1 cellular context compared by ENCODE assay signal in the genomic region with DNA sequence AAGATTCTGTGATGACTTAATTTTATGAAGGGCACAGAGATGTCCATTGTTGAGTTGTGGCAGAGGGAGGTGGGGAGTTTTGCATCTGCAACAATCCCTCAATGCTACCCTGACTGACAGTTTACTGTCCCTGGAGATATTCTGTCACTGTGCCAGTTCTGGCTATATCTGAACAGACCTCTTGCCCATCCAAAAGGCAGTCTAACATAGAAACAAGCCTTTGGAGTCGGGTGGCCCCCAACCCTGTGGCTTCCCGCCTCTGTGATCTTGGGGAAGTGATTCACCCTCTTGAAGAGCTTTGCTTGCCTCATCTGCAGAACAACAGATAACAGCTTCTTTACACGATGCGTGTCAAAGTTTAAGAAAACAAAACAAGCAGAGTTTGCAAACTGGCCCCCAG.
TF ChIP-seq lines count a peak whose summit lies in the region.

No MANE protein-coding gene starts in this region.

TF ChIP-seq in HepG2, 621 proteins besides CTCF, POLR2A, EP300 and RAD21 (continued from another document and continues in another):
- TF ChIP-seq MLXIP (CRISPR knock-in tag; IDR thresholded peaks at IDR 0.05; ENCODE audit: borderline replicate concordance), result no peak
- TF ChIP-seq SMAD3 (CRISPR knock-in tag; IDR thresholded peaks at IDR 0.05), result no peak
- no peak for TF ChIP-seq ZNF766 (CRISPR knock-in tag; IDR thresholded peaks at IDR 0.05; ENCODE audit: borderline replicate concordance)
- TF ChIP-seq ARNTL (CRISPR knock-in tag; IDR thresholded peaks at IDR 0.05), result no peak
- TF ChIP-seq ZFP36 (IDR thresholded peaks at IDR 0.05; ENCODE audit: borderline replicate concordance, low read depth, low read length, partially characterized antibody), result no peak
- TF ChIP-seq ZNF292 (CRISPR knock-in tag; IDR thresholded peaks at IDR 0.05; ENCODE audit: borderline replicate concordance, low read depth), result no peak
- TF ChIP-seq IKZF4 (CRISPR knock-in tag; IDR thresholded peaks at IDR 0.05; ENCODE audit: borderline replicate concordance, low read depth, not compliant biosample characterization), result no peak
- TF ChIP-seq, protein P1, sequence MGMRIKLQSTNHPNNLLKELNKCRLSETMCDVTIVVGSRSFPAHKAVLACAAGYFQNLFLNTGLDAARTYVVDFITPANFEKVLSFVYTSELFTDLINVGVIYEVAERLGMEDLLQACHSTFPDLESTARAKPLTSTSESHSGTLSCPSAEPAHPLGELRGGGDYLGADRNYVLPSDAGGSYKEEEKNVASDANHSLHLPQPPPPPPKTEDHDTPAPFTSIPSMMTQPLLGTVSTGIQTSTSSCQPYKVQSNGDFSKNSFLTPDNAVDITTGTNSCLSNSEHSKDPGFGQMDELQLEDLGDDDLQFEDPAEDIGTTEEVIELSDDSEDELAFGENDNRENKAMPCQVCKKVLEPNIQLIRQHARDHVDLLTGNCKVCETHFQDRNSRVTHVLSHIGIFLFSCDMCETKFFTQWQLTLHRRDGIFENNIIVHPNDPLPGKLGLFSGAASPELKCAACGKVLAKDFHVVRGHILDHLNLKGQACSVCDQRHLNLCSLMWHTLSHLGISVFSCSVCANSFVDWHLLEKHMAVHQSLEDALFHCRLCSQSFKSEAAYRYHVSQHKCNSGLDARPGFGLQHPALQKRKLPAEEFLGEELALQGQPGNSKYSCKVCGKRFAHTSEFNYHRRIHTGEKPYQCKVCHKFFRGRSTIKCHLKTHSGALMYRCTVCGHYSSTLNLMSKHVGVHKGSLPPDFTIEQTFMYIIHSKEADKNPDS (CRISPR knock-in tag; IDR thresholded peaks at IDR 0.05), result no peak
- TF ChIP-seq PRPF4 (IDR thresholded peaks at IDR 0.05; ENCODE audit: low read depth, low read length, poor library complexity, severe bottlenecking), result no peak
- TF ChIP-seq ZUFSP (CRISPR knock-in tag; IDR thresholded peaks at IDR 0.05; ENCODE audit: borderline replicate concordance), result no peak
- no peak for TF ChIP-seq ZNF850 (CRISPR knock-in tag; conservative IDR thresholded peaks at IDR 0.05)
- peak; percentile 73; the same call in 1 of the 2 replicates for TF ChIP-seq ETV5 (CRISPR knock-in tag; IDR thresholded peaks at IDR 0.05; ENCODE audit: borderline replicate concordance)
- no peak for TF ChIP-seq PLSCR1 (CRISPR knock-in tag; IDR thresholded peaks at IDR 0.05; ENCODE audit: borderline replicate concordance)
- TF ChIP-seq RFXAP (CRISPR knock-in tag; IDR thresholded peaks at IDR 0.05; ENCODE audit: borderline replicate concordance), result no peak
- no peak for TF ChIP-seq MED13 (CRISPR knock-in tag; IDR thresholded peaks at IDR 0.05)
- no peak for TF ChIP-seq AHR (CRISPR knock-in tag; IDR thresholded peaks at IDR 0.05)
- no peak for TF ChIP-seq PCBP1 (IDR thresholded peaks at IDR 0.05; ENCODE audit: borderline replicate concordance, low read depth, low read length)
- no peak for TF ChIP-seq TCF7L2 (IDR thresholded peaks at IDR 0.05; ENCODE audit: low read depth, low read length)
- no peak for TF ChIP-seq IKZF1 (IDR thresholded peaks at IDR 0.05)
- no peak for TF ChIP-seq ZNF503 (CRISPR knock-in tag; IDR thresholded peaks at IDR 0.05)
- peak; percentile 46 for TF ChIP-seq ARID5B (CRISPR knock-in tag; IDR thresholded peaks at IDR 0.05)
- no peak for TF ChIP-seq ZNF776 (CRISPR knock-in tag; IDR thresholded peaks at IDR 0.05)
- TF ChIP-seq SOX5 (CRISPR knock-in tag; IDR thresholded peaks at IDR 0.05; ENCODE audit: borderline replicate concordance), result 0 out of 2 replicates have a peak, but pooled peaks have one; percentile 41
- peak; percentile 90 for TF ChIP-seq PPARG (CRISPR knock-in tag; conservative IDR thresholded peaks at IDR 0.05)
- TF ChIP-seq, protein P2, sequence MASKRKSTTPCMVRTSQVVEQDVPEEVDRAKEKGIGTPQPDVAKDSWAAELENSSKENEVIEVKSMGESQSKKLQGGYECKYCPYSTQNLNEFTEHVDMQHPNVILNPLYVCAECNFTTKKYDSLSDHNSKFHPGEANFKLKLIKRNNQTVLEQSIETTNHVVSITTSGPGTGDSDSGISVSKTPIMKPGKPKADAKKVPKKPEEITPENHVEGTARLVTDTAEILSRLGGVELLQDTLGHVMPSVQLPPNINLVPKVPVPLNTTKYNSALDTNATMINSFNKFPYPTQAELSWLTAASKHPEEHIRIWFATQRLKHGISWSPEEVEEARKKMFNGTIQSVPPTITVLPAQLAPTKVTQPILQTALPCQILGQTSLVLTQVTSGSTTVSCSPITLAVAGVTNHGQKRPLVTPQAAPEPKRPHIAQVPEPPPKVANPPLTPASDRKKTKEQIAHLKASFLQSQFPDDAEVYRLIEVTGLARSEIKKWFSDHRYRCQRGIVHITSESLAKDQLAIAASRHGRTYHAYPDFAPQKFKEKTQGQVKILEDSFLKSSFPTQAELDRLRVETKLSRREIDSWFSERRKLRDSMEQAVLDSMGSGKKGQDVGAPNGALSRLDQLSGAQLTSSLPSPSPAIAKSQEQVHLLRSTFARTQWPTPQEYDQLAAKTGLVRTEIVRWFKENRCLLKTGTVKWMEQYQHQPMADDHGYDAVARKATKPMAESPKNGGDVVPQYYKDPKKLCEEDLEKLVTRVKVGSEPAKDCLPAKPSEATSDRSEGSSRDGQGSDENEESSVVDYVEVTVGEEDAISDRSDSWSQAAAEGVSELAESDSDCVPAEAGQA (IDR thresholded peaks at IDR 0.05; ENCODE audit: low read depth), result no peak
- TF ChIP-seq, protein P2 (CRISPR knock-in tag; IDR thresholded peaks at IDR 0.05; ENCODE audit: borderline replicate concordance), result no peak
- TF ChIP-seq ZNF136 (CRISPR knock-in tag; IDR thresholded peaks at IDR 0.05; ENCODE audit: low read depth), result no peak
- no peak for TF ChIP-seq ATM (IDR thresholded peaks at IDR 0.05; ENCODE audit: borderline replicate concordance)
- no peak for TF ChIP-seq ZFP1 (CRISPR knock-in tag; IDR thresholded peaks at IDR 0.05)
- TF ChIP-seq REPIN1 (CRISPR knock-in tag; IDR thresholded peaks at IDR 0.05; ENCODE audit: borderline replicate concordance, low read depth), result no peak
- no peak for TF ChIP-seq RBM22 (optimal IDR thresholded peaks at IDR 0.05; ENCODE audit: low read length)
- no peak for TF ChIP-seq ZBTB21 (CRISPR knock-in tag; IDR thresholded peaks at IDR 0.05)
- TF ChIP-seq DMAP1 (CRISPR knock-in tag; IDR thresholded peaks at IDR 0.05), result no peak
- no peak for TF ChIP-seq ZNF224 (CRISPR knock-in tag; IDR thresholded peaks at IDR 0.05)
- no peak; the same call in 1 of the 2 replicates for TF ChIP-seq NFE2 (CRISPR knock-in tag; IDR thresholded peaks at IDR 0.05)
- no peak for TF ChIP-seq GLI4 (CRISPR knock-in tag; IDR thresholded peaks at IDR 0.05; ENCODE audit: borderline replicate concordance)
- no peak for TF ChIP-seq BCL6 (CRISPR knock-in tag; IDR thresholded peaks at IDR 0.05)
- no peak for TF ChIP-seq FOXK2 (IDR thresholded peaks at IDR 0.05)
- no peak for TF ChIP-seq ZNF337 (CRISPR knock-in tag; IDR thresholded peaks at IDR 0.05; ENCODE audit: borderline replicate concordance, low read depth)
- no peak for TF ChIP-seq ZNF33B (CRISPR knock-in tag; IDR thresholded peaks at IDR 0.05)
- no peak for TF ChIP-seq HIVEP1 (CRISPR knock-in tag; IDR thresholded peaks at IDR 0.05)
